1 cellular context compared by ENCODE assay signal in genomic region chr16:30458561-30459394, GRCh38.
TF ChIP-seq lines count a peak whose summit lies in the region.

No MANE protein-coding gene starts in this region.

TF ChIP-seq in H1, 55 proteins besides CTCF, POLR2A, EP300 and RAD21:
- no peak for TF ChIP-seq CBX5 (IDR thresholded peaks at IDR 0.05; ENCODE audit: low read depth, low read length)
- TF ChIP-seq SIX5 (IDR thresholded peaks at IDR 0.05; ENCODE audit: low read depth, low read length), result no peak
- TF ChIP-seq MAFK (IDR thresholded peaks at IDR 0.05; ENCODE audit: low read depth, low read length), result no peak
- TF ChIP-seq HDAC2 (IDR thresholded peaks at IDR 0.05; ENCODE audit: borderline replicate concordance in 1 of 2, low read depth in 2 of 2, low read length in 2 of 2), result no peak
- no peak for TF ChIP-seq RNF2 (IDR thresholded peaks at IDR 0.05; ENCODE audit: borderline replicate concordance, low read depth, low read length, missing control alignments, poor library complexity, severe bottlenecking)
- no peak for TF ChIP-seq CBX8 (IDR thresholded peaks at IDR 0.05; ENCODE audit: borderline replicate concordance, low read depth, low read length)
- TF ChIP-seq KDM1A (IDR thresholded peaks at IDR 0.05; ENCODE audit: borderline replicate concordance, low read length), result no peak
- no peak for TF ChIP-seq CHD2 (IDR thresholded peaks at IDR 0.05; ENCODE audit: low read length)
- TF ChIP-seq SUZ12 (IDR thresholded peaks at IDR 0.05; ENCODE audit: low read length), result no peak
- no peak for TF ChIP-seq TAF1 (IDR thresholded peaks at IDR 0.05; ENCODE audit: low read depth, low read length)
- TF ChIP-seq ZNF274 (IDR thresholded peaks at IDR 0.05; ENCODE audit: borderline replicate concordance, extremely low read depth, low read length), result no peak
- no peak for TF ChIP-seq JUND (IDR thresholded peaks at IDR 0.05; ENCODE audit: low read length)
- no peak for TF ChIP-seq KDM4A (IDR thresholded peaks at IDR 0.05; ENCODE audit: low read depth, low read length, severe bottlenecking)
